ENCODE assay signal across 18 cellular contexts in the genomic region with DNA sequence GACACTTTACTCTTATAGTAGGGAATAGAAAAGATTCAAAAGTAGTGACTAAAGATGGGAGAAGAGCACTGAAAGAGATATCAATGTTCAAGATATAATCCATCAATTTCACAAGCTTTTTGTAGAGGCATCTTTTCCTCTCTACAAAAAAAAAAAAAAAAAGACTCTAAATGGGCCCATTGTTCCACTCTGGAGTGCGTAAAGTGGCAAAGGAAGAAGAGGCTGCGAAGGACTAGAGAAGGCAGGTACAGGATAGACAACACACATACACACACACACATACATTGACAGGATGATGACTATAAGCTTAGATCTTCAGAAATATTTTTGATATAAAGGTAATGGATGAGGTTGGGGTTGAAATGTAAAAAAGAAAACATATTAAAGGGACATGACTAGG.
"Had no signal": no experiment of that assay in that cellular context is flagged by ENCODE, and none has a peak within 500 bp of the region (broad histone marks: within the 10 kb centered on the region; RNA-seq: fewer than 3 reads in every experiment).

No MANE protein-coding gene starts in this region.

- H3K4me3 Mint-ChIP-seq: natural killer cell treated with Interleukin-12 subunit alpha and Interleukin-12 subunit beta and Interleukin-15 and Interleukin-18, amount 100 ng/mL, for 72 hours; T-helper 2 cell treated with Interferon-gamma antibody and Interleukin-4, amounts not matched to agents 5 μg/mL and 100 μg/mL, for 36 hours had no signal

- H3K27me3 Mint-ChIP-seq: natural killer cell treated with Interleukin-12 subunit alpha and Interleukin-12 subunit beta and Interleukin-15 and Interleukin-18, amount 100 ng/mL, for 72 hours had no signal

- H3K4me1 ChIP-seq: right atrium auricular region, suprapubic skin had no signal

- ATAC-seq: body of pancreas; left ventricle myocardium superior; natural killer cell treated with Interleukin-12 subunit alpha and Interleukin-12 subunit beta and Interleukin-15 and Interleukin-18, amount 100 ng/mL, for 72 hours had no signal

- H3K27ac ChIP-seq: body of pancreas, coronary artery, right atrium auricular region, suprapubic skin had no signal

- H3K9me3 Mint-ChIP-seq: natural killer cell treated with Interleukin-12 subunit alpha and Interleukin-12 subunit beta and Interleukin-15 and Interleukin-18, amount 100 ng/mL, for 72 hours; T-helper 2 cell treated with Interferon-gamma antibody and Interleukin-4, amounts not matched to agents 5 μg/mL and 100 μg/mL, for 36 hours had no signal

- H3K27ac Mint-ChIP-seq: natural killer cell treated with Interleukin-12 subunit alpha and Interleukin-12 subunit beta and Interleukin-15 and Interleukin-18, amount 100 ng/mL, for 72 hours; T-helper 2 cell treated with Interferon-gamma antibody and Interleukin-4, amounts not matched to agents 5 μg/mL and 100 μg/mL, for 36 hours had no signal

- H3K4me3 ChIP-seq: body of pancreas, coronary artery, right atrium auricular region, suprapubic skin had no signal

- H3K27me3 ChIP-seq: body of pancreas, right atrium auricular region, suprapubic skin had no signal

- DNase-seq: activated naive CD4-positive, alpha-beta T cell treated with anti-CD3 and anti-CD28 coated beads, Interleukin-2, amount 50 U/mL, for 16 hours; amygdala; body of pancreas; caudate nucleus; effector CD8-positive, alpha-beta T cell; foreskin fibroblast; kidney glomerular epithelial cell; left ventricle myocardium superior; mesenchymal stem cell; stimulated activated CD4-positive, alpha-beta T cell treated with anti-CD3 and anti-CD28 coated beads, Interleukin-15, amount 100 ng/mL, for 24 hours; stimulated activated CD4-positive, alpha-beta T cell treated with anti-CD3 and anti-CD28 coated beads, Interleukin-4, amount 100 ng/mL, for 1 hour; stimulated activated naive CD4-positive, alpha-beta T cell; trophoblast cell had no signal

- H3K36me3 ChIP-seq: right atrium auricular region, suprapubic skin had no signal

- H3K9me3 ChIP-seq: body of pancreas, right atrium auricular region, suprapubic skin had no signal
